ENCODE assay signal across 12 cellular contexts in the genomic region with DNA sequence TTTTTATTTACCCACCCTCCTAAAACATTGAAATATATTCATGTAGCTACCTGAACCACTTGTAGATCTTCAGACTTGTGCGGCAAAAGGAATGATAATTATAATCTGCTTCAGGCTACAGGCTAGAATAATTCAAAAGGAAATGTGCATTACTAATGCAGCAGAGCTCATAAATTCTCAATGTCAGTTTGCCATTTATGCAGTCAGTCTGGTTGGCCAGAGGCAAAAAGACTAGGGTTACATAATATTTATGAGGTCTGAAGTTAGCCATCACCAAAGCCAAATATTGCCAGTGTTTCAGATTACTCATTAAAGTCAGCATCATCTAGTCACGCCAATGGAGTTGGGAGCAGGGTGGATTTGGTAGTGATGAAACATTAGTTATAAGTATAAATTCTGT. TPM values are rescaled to one million over a fixed set of nuclear protein-coding genes. Genes with fewer than 3 reads are reported as not detected.
DNase-seq lines count a peak whose midpoint lies in the region; TF ChIP-seq lines count a peak whose summit lies in the region.
"Had no signal": no experiment of that assay in that cellular context is flagged by ENCODE, and none has a peak within 500 bp of the region (broad histone marks: within the 10 kb centered on the region; RNA-seq: fewer than 3 reads in every experiment).

No MANE protein-coding gene starts in this region.

- CTCF ChIA-PET in AG04449 (lab: Yijun Ruan, JAX) = interaction anchor here (1.1 to 1.7 kb wide), 3 partner anchors 14 to 65 kb away, joined by 3 to 5 read pairs (median 3); no protein-coding TSS in a partner anchor
- CTCF ChIA-PET in activated CD4-positive, alpha-beta memory T cell treated with anti-CD3 and anti-CD28 coated beads, Interleukin-2, amount 10 ng/mL, durations not matched to agents 7 days and 5 days (lab: Charles Lee) = no interaction called here

- H3K36me3 Mint-ChIP-seq in activated CD4-positive, alpha-beta memory T cell treated with anti-CD3 and anti-CD28 coated beads, Interleukin-2, amount 10 ng/mL, durations not matched to agents 7 days and 5 days (ENCODE audit: low read depth) = no peaks in the 10 kb centered on the region
- H3K36me3 Mint-ChIP-seq: CD4-positive, CD25-positive, alpha-beta regulatory T cell had no signal

- no peak overlapping the region for H3K27ac Mint-ChIP-seq in activated CD4-positive, alpha-beta memory T cell treated with anti-CD3 and anti-CD28 coated beads, Interleukin-2, amount 10 ng/mL, durations not matched to agents 7 days and 5 days
- H3K27ac Mint-ChIP-seq: CD4-positive, CD25-positive, alpha-beta regulatory T cell; T-helper 2 cell treated with Interferon-gamma antibody and Interleukin-4, amounts not matched to agents 5 μg/mL and 100 μg/mL, for 36 hours had no signal

- peaks cover 6% of the 10 kb centered on the region for H3K4me1 Mint-ChIP-seq in activated CD4-positive, alpha-beta memory T cell treated with anti-CD3 and anti-CD28 coated beads, Interleukin-2, amount 10 ng/mL, durations not matched to agents 7 days and 5 days
- H3K4me1 Mint-ChIP-seq: CD4-positive, CD25-positive, alpha-beta regulatory T cell had no signal

- no peak overlapping the region for H3K27ac ChIP-seq in dorsolateral prefrontal cortex

- peak; percentile 57 for DNase-seq in AG04449 (ENCODE audit: low read depth, low spot score)
- peak; percentile 52 for DNase-seq in HCEC 1CT
- peak; percentile 47 for DNase-seq in NOMO-1 treated with DMSO at 0.1 percent for 48 hours (lab: John Stamatoyannopoulos, UW; ENCODE audit: unreplicated experiment)
- DNase-seq in fibroblast of gingiva (ENCODE audit: low read depth) = peak; percentile 78
- no peak for DNase-seq in nucleus accumbens (lab: John Stamatoyannopoulos, UW)
- no peak for DNase-seq in DMS79 (lab: John Stamatoyannopoulos, UW)
- no peak for DNase-seq in activated CD4-positive, alpha-beta memory T cell treated with anti-CD3 and anti-CD28 coated beads, Interleukin-2, amount 10 ng/mL, durations not matched to agents 7 days and 5 days
- DNase-seq in dorsolateral prefrontal cortex = no peak
- DNase-seq: CD4-positive, CD25-positive, alpha-beta regulatory T cell; effector CD8-positive, alpha-beta T cell; trophoblast cell had no signal

- H3K4me3 ChIP-seq in AG04449 (ENCODE audit: low read depth, low read length) (no peak overlapping the region), dorsolateral prefrontal cortex (no peak overlapping the region)

- no peaks in the 10 kb centered on the region for H3K27me3 ChIP-seq in dorsolateral prefrontal cortex

- no peaks in the 10 kb centered on the region for H3K27me3 Mint-ChIP-seq in activated CD4-positive, alpha-beta memory T cell treated with anti-CD3 and anti-CD28 coated beads, Interleukin-2, amount 10 ng/mL, durations not matched to agents 7 days and 5 days
- H3K27me3 Mint-ChIP-seq: CD4-positive, CD25-positive, alpha-beta regulatory T cell had no signal

- H3K4me3 Mint-ChIP-seq in activated CD4-positive, alpha-beta memory T cell treated with anti-CD3 and anti-CD28 coated beads, Interleukin-2, amount 10 ng/mL, durations not matched to agents 7 days and 5 days = no peak overlapping the region
- H3K4me3 Mint-ChIP-seq: CD4-positive, CD25-positive, alpha-beta regulatory T cell; T-helper 2 cell treated with Interferon-gamma antibody and Interleukin-4, amounts not matched to agents 5 μg/mL and 100 μg/mL, for 36 hours had no signal

- intact Hi-C loops in dorsolateral prefrontal cortex (cut with DNase I) = no loop called here

- POLR2A ChIA-PET in AG04449 (lab: Yijun Ruan, JAX) = interaction anchor here (0.7 to 1.4 kb wide), 2 partner anchors 16 to 46 kb away, joined by 3 to 7 read pairs; partner anchors contain the start of gene DLX1
- POLR2A ChIA-PET in activated CD4-positive, alpha-beta memory T cell treated with anti-CD3 and anti-CD28 coated beads, Interleukin-2, amount 10 ng/mL, durations not matched to agents 7 days and 5 days (lab: Charles Lee) = interaction anchor here (0.8 kb wide), 1 partner anchor 12 kb away, joined by 3 read pairs; no protein-coding TSS in a partner anchor

- no peak for TF ChIP-seq CTCF in AG04449 (IDR thresholded peaks at IDR 0.05; ENCODE audit: insufficient read depth, low read length, missing control alignments)
- TF ChIP-seq CTCF in dorsolateral prefrontal cortex (IDR thresholded peaks at IDR 0.05 in 54 of 56, conservative IDR thresholded peaks at IDR 0.05 in 2 of 56; ENCODE audit: low read depth in 1 of 56, partially characterized antibody in 56 of 56) = no peak

- H3K9me3 Mint-ChIP-seq in activated CD4-positive, alpha-beta memory T cell treated with anti-CD3 and anti-CD28 coated beads, Interleukin-2, amount 10 ng/mL, durations not matched to agents 7 days and 5 days = no peaks in the 10 kb centered on the region
- H3K9me3 Mint-ChIP-seq: CD4-positive, CD25-positive, alpha-beta regulatory T cell; T-helper 2 cell treated with Interferon-gamma antibody and Interleukin-4, amounts not matched to agents 5 μg/mL and 100 μg/mL, for 36 hours had no signal

RNA-seq across cellular contexts. Expression of gene METAP1D, which starts 38.9 kb away (rescaled TPM):
- total RNA-seq in activated CD4-positive, alpha-beta memory T cell treated with anti-CD3 and anti-CD28 coated beads, Interleukin-2, amount 10 ng/mL, durations not matched to agents 7 days and 5 days = 1 to 10 TPM; 2.8 to 2.9 TPM
- total RNA-seq in dorsolateral prefrontal cortex = 10 to 100 TPM in 48 of 120 experiments, 1 to 10 TPM in 72; 5.8 to 17.9 (median 9.4) TPM

RNA-seq across cellular contexts. Expression of gene DLX1, which starts 46.7 kb away (rescaled TPM):
- under 1 TPM in 1 of 2 experiments, not detected in 1; 0.18 TPM for total RNA-seq in activated CD4-positive, alpha-beta memory T cell treated with anti-CD3 and anti-CD28 coated beads, Interleukin-2, amount 10 ng/mL, durations not matched to agents 7 days and 5 days
- 10 to 100 TPM in 53 of 120 experiments, 1 to 10 TPM in 67; 1.5 to 24.3 (median 9.6) TPM for total RNA-seq in dorsolateral prefrontal cortex
- total RNA-seq: CD4-positive, CD25-positive, alpha-beta regulatory T cell had no signal

Comparison
In these comparisons a context has a peak if more than half of its experiments do, and no peak if none do; other contexts are left out.
1. DNase-seq: peak in AG04449 (single experiment), HCEC 1CT (single experiment), NOMO-1 treated with DMSO at 0.1 percent for 48 hours (single experiment) and fibroblast of gingiva (single experiment); none in nucleus accumbens (0 of 56), DMS79 (single experiment), activated CD4-positive, alpha-beta memory T cell treated with anti-CD3 and anti-CD28 coated beads, Interleukin-2, amount 10 ng/mL, durations not matched to agents 7 days and 5 days (single experiment) and dorsolateral prefrontal cortex (0 of 10).